ENCODE assay signal across 11 cellular contexts in genomic region chr19:18286973-18287635, GRCh38. TPM values are rescaled to one million over a fixed set of nuclear protein-coding genes. Genes with fewer than 3 reads are reported as not detected.
DNase-seq lines count a peak whose midpoint lies in the region; ATAC-seq and TF ChIP-seq lines count a peak whose summit lies in the region.
"Had no signal": no experiment of that assay in that cellular context is flagged by ENCODE, and none has a peak within 500 bp of the region (broad histone marks: within the 10 kb centered on the region; RNA-seq: fewer than 3 reads in every experiment).

No MANE protein-coding gene starts in this region.

- H3K9ac ChIP-seq in mesenchymal stem cell (ENCODE audit: low read length): no peak overlapping the region
- no peak overlapping the region for H3K9ac ChIP-seq in stomach smooth muscle (ENCODE audit: low read length in 2 of 2)

- H2BK5ac ChIP-seq in mesenchymal stem cell (ENCODE audit: low read depth, low read length, poor library complexity, severe bottlenecking): peak overlapping the region; percentile 3

- peak overlapping the region; percentile 61 for H2BK15ac ChIP-seq in mesenchymal stem cell (ENCODE audit: low read depth, poor library complexity, severe bottlenecking)

- TF ChIP-seq CTCF in adrenal gland (IDR thresholded peaks at IDR 0.05): no peak

- peak overlapping the region in 1 of 2 experiments; percentile 10 for H3K4ac ChIP-seq in mesenchymal stem cell (ENCODE audit: low read depth in 1 of 2, low read length in 2 of 2)

- H3K4me3 Mint-ChIP-seq in activated CD8-positive, alpha-beta memory T cell treated with anti-CD3 and anti-CD28 coated beads, Interleukin-2, amount 10 ng/mL, durations not matched to agents 7 days and 5 days: no peak overlapping the region

- peaks cover 69% of the 10 kb centered on the region for H3K4me1 Mint-ChIP-seq in activated CD8-positive, alpha-beta memory T cell treated with anti-CD3 and anti-CD28 coated beads, Interleukin-2, amount 10 ng/mL, durations not matched to agents 7 days and 5 days

- no peak for DNase-seq in activated CD8-positive, alpha-beta memory T cell treated with anti-CD3 and anti-CD28 coated beads, Interleukin-2, amount 10 ng/mL, durations not matched to agents 7 days and 5 days
- DNase-seq in activated CD8-positive, alpha-beta memory T cell treated with anti-CD3 and anti-CD28 coated beads, Interleukin-2, amount 50 U/mL, for 48 hours: no peak
- DNase-seq in adrenal gland (peak in 1 of 7 donors; percentile 21), mesenchymal stem cell (no peak), SKM-1 treated with dmso at 0.1 percent for 144 hours (lab: John Stamatoyannopoulos, UW; ENCODE audit: unreplicated experiment) (no peak)
- DNase-seq in activated effector memory CD4-positive, alpha-beta T cell treated with anti-CD3 and anti-CD28 coated beads, Interleukin-2, amount 50 U/mL, for 16 hours: no peak
- DNase-seq in stimulated activated CD8-positive, alpha-beta memory T cell treated with anti-CD3 and anti-CD28 coated beads, Interleukin-4, amount 100 ng/mL, for 48 hours: no peak
- DNase-seq: cortex of kidney, EL had no signal

- 85 to 90% (median 89%) methylated on average over 17 to 21 of the region's 21 CpGs for WGBS in adrenal gland, 4 donors
- WGBS in mesenchymal stem cell: 62% methylated on average over 20 of the region's 21 CpGs

- H2AFZ ChIP-seq in mesenchymal stem cell (ENCODE audit: low read depth, low read length): no peak overlapping the region

- H3K27me3 ChIP-seq in adrenal gland (no peaks in the 10 kb centered on the region), mesenchymal stem cell (ENCODE audit: control insufficient read depth in 1 of 2, insufficient read depth in 1 of 2, low read length in 2 of 2) (no peaks in the 10 kb centered on the region), stomach smooth muscle (ENCODE audit: control insufficient read depth in 1 of 2, insufficient read depth in 2 of 2, low read length in 2 of 2) (no peaks in the 10 kb centered on the region)

- no peaks in the 10 kb centered on the region for H3K9me3 Mint-ChIP-seq in activated CD8-positive, alpha-beta memory T cell treated with anti-CD3 and anti-CD28 coated beads, Interleukin-2, amount 10 ng/mL, durations not matched to agents 7 days and 5 days (ENCODE audit: low read depth)

- no peak for ATAC-seq in activated CD8-positive, alpha-beta memory T cell treated with anti-CD3 and anti-CD28 coated beads, Interleukin-2, amount 10 ng/mL, durations not matched to agents 7 days and 5 days

- no peak overlapping the region for H3K4me2 ChIP-seq in mesenchymal stem cell (ENCODE audit: low read length, poor library complexity, severe bottlenecking)

- H2BK120ac ChIP-seq in mesenchymal stem cell (ENCODE audit: low read depth, low read length): peak overlapping the region; percentile 12

- H3K27ac Mint-ChIP-seq in activated CD8-positive, alpha-beta memory T cell treated with anti-CD3 and anti-CD28 coated beads, Interleukin-2, amount 10 ng/mL, durations not matched to agents 7 days and 5 days: peak overlapping the region; percentile 69

- H3K18ac ChIP-seq in mesenchymal stem cell (ENCODE audit: low read depth in 1 of 2, low read length in 2 of 2): peak overlapping the region in 1 of 2 experiments; percentile 28

- peaks cover 26 to 49% of the 10 kb centered on the region in 2 donors for H3K4me1 ChIP-seq in adrenal gland (replicated peaks in 1 of 2)
- peaks cover 42% of the 10 kb centered on the region for H3K4me1 ChIP-seq in mesenchymal stem cell (ENCODE audit: control insufficient read depth, insufficient read depth, low read depth, low read length)
- peaks cover 32% of the 10 kb centered on the region for H3K4me1 ChIP-seq in stomach smooth muscle (ENCODE audit: control insufficient read depth, insufficient read depth, low read length)

- H3K9me3 ChIP-seq in adrenal gland (replicated peaks in 1 of 3) (no peaks in the 10 kb centered on the region), mesenchymal stem cell (ENCODE audit: control insufficient read depth, low read length) (no peaks in the 10 kb centered on the region), stomach smooth muscle (ENCODE audit: control insufficient read depth in 2 of 2, low read length in 2 of 2) (no peaks in the 10 kb centered on the region)

- peaks cover 8% of the 10 kb centered on the region for H3K36me3 Mint-ChIP-seq in activated CD8-positive, alpha-beta memory T cell treated with anti-CD3 and anti-CD28 coated beads, Interleukin-2, amount 10 ng/mL, durations not matched to agents 7 days and 5 days

- H3K4me3 ChIP-seq in adrenal gland (no peak overlapping the region), mesenchymal stem cell (ENCODE audit: insufficient read depth in 1 of 2, low read depth in 1 of 2, low read length in 2 of 2) (no peak overlapping the region), stomach smooth muscle (ENCODE audit: low read length in 2 of 2) (no peak overlapping the region)

- CTCF ChIA-PET in activated CD8-positive, alpha-beta memory T cell treated with anti-CD3 and anti-CD28 coated beads, Interleukin-2, amount 10 ng/mL, durations not matched to agents 7 days and 5 days (lab: Charles Lee): interaction anchor here (1.9 kb wide), 1 partner anchor 9 kb away, joined by 6 read pairs; no protein-coding TSS in a partner anchor

- peak overlapping the region; percentile 23 to 32 for H2BK12ac ChIP-seq in mesenchymal stem cell (ENCODE audit: low read length in 2 of 2)

- H3K36me3 ChIP-seq in adrenal gland (replicated peaks in 1 of 2) (no peaks in the 10 kb centered on the region), mesenchymal stem cell (ENCODE audit: control insufficient read depth in 1 of 2, insufficient read depth in 2 of 2, low read depth in 1 of 2, low read length in 2 of 2) (no peaks in the 10 kb centered on the region), stomach smooth muscle (ENCODE audit: control insufficient read depth in 2 of 2, insufficient read depth in 2 of 2, low read length in 2 of 2) (no peaks in the 10 kb centered on the region)

- no peak overlapping the region for H3K23ac ChIP-seq in mesenchymal stem cell (ENCODE audit: low read length in 2 of 2)

- peak overlapping the region; percentile 57 for H4K8ac ChIP-seq in mesenchymal stem cell (ENCODE audit: low read length)

- peaks cover 3% of the 10 kb centered on the region for H3K79me1 ChIP-seq in mesenchymal stem cell (replicated peaks; ENCODE audit: low read length, poor library complexity, severe bottlenecking)

- intact Hi-C loops in adrenal gland (cut with DNase I): no loop called here

- no peaks in the 10 kb centered on the region for H3K27me3 Mint-ChIP-seq in activated CD8-positive, alpha-beta memory T cell treated with anti-CD3 and anti-CD28 coated beads, Interleukin-2, amount 10 ng/mL, durations not matched to agents 7 days and 5 days

- TF ChIP-seq POLR2A in adrenal gland (IDR thresholded peaks at IDR 0.05): no peak

- peak overlapping the region; percentile 67 for H4K91ac ChIP-seq in mesenchymal stem cell (ENCODE audit: low read length)

- peak overlapping the region in 4 of 5 donors; percentile 75 to 100 (median 78) for H3K27ac ChIP-seq in adrenal gland
- H3K27ac ChIP-seq in mesenchymal stem cell (ENCODE audit: low read length, poor library complexity, severe bottlenecking): peak overlapping the region; percentile 59
- peak overlapping the region; percentile 31 for H3K27ac ChIP-seq in stomach smooth muscle (ENCODE audit: low read length)

- H2AK5ac ChIP-seq in mesenchymal stem cell (ENCODE audit: low read length, severe bottlenecking): peak overlapping the region; percentile 90

- no peak overlapping the region for H3K14ac ChIP-seq in mesenchymal stem cell (ENCODE audit: low read length in 2 of 2)

RNA-seq across cellular contexts. Expression of gene JUND, which starts 5.7 kb away (rescaled TPM):
- 100 to 1,000 TPM; 498 to 501 TPM for total RNA-seq in activated CD8-positive, alpha-beta memory T cell treated with anti-CD3 and anti-CD28 coated beads, Interleukin-2, amount 10 ng/mL, durations not matched to agents 7 days and 5 days
- total RNA-seq in adrenal gland: 100 to 1,000 TPM; 181 to 533 (median 361) TPM
- polyA plus RNA-seq in adrenal gland: 100 to 1,000 TPM in 2 of 3 donors, 10 to 100 TPM in 1; 35.9 to 226 (median 104) TPM
- polyA plus RNA-seq in mesenchymal stem cell (2013, experiment 1 of 2): 173 TPM
- 178 TPM for polyA plus RNA-seq in mesenchymal stem cell (2013, experiment 2 of 2)

RNA-seq across cellular contexts. Expression of gene IQCN, which starts 12.9 kb away (rescaled TPM):
- 1 to 10 TPM; 2.2 to 3.1 TPM for total RNA-seq in activated CD8-positive, alpha-beta memory T cell treated with anti-CD3 and anti-CD28 coated beads, Interleukin-2, amount 10 ng/mL, durations not matched to agents 7 days and 5 days
- 1 to 10 TPM in 7 of 8 donors, under 1 TPM in 1; 0.30 to 5.4 (median 2.4) TPM for total RNA-seq in adrenal gland
- 10 to 100 TPM in 1 of 3 donors, 1 to 10 TPM in 1, under 1 TPM in 1; 0.59 to 45.2 (median 6.0) TPM for polyA plus RNA-seq in adrenal gland
- 0.30 TPM for polyA plus RNA-seq in mesenchymal stem cell (2013, experiment 1 of 2)
- 0.33 TPM for polyA plus RNA-seq in mesenchymal stem cell (2013, experiment 2 of 2)
- total RNA-seq: HT1080 had no signal

RNA-seq across cellular contexts. Expression of gene LSM4, which starts 35.8 kb away (rescaled TPM):
- total RNA-seq in activated CD8-positive, alpha-beta memory T cell treated with anti-CD3 and anti-CD28 coated beads, Interleukin-2, amount 10 ng/mL, durations not matched to agents 7 days and 5 days: 100 to 1,000 TPM; 209 to 236 TPM
- 100 to 1,000 TPM; 107 to 290 (median 161) TPM for total RNA-seq in adrenal gland
- polyA plus RNA-seq in adrenal gland: 100 to 1,000 TPM; 105 to 195 (median 120) TPM
- polyA plus RNA-seq in mesenchymal stem cell (2013, experiment 1 of 2): 97.6 TPM
- polyA plus RNA-seq in mesenchymal stem cell (2013, experiment 2 of 2): 98.6 TPM

RNA-seq across cellular contexts. Expression of gene PGPEP1, which starts 53.3 kb away (rescaled TPM):
- 10 to 100 TPM; 35.5 to 44.7 TPM for total RNA-seq in activated CD8-positive, alpha-beta memory T cell treated with anti-CD3 and anti-CD28 coated beads, Interleukin-2, amount 10 ng/mL, durations not matched to agents 7 days and 5 days
- 10 to 100 TPM; 31.6 to 89.2 (median 58.6) TPM for total RNA-seq in adrenal gland
- polyA plus RNA-seq in adrenal gland: 10 to 100 TPM; 20.3 to 46.1 (median 21.1) TPM
- polyA plus RNA-seq in mesenchymal stem cell (2013, experiment 1 of 2): 69.3 TPM
- polyA plus RNA-seq in mesenchymal stem cell (2013, experiment 2 of 2): 64.4 TPM
